In the genomic region with DNA sequence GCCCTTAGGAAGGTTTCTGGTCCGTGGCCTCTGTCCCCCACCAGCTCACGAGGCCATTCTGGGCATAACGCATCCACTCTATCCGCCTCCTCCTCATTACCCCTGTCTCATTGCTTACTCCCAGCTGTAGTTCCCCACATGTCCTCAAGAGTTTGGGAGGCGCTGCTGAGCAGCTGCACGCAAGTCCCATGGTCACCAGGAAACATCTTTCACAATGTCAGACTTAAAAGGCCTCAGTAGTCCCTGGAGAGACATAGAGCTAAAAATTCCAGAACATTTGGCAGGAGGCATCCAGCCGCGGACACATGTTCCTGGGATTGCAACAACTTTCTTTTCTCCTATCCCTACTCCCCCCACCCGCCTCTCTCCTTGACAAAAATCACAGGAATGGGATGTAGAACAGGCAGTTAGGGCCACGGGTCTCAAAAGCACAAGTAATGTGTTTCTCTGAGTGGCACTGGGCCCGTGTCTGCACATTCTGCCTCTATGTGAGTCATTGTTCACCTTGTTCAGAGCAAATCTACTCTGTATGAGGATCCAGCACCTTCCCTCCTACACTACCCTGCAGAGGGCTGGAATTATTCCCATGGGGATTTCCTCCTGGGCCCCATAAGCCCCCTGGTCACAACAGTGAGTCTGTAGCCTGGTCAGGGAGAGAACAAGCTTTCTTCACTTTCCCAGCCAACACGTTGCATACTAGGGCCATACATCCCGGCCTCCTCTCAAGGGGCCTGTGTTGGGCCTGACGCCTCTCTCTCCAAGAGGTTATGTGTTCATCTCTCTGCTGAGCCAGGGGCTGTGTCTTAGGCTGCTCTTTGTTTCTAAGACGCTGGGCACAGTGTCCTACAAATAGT, we compare ENCODE assay signal across 8 cellular contexts. TPM values are rescaled to one million over a fixed set of nuclear protein-coding genes. Genes with fewer than 3 reads are reported as not detected.
DNase-seq lines count a peak whose midpoint lies in the region; ATAC-seq and TF ChIP-seq lines count a peak whose summit lies in the region.

No MANE protein-coding gene starts in this region.

- intact Hi-C loops in lower lobe of right lung (cut with DNase I), result no loop called here

- no peaks in the 10 kb centered on the region for H3K9me2 ChIP-seq in Karpas-422 (replicated peaks; ENCODE audit: insufficient read depth, low read length)

- TF ChIP-seq CTCF in lower lobe of right lung (IDR thresholded peaks at IDR 0.05), result peak; percentile 96

- DNase-seq in ELF-1 (ENCODE audit: low read depth, low spot score) (peak; percentile 79), Karpas-422 (peak; percentile 89), dermis blood vessel endothelial cell (peak; percentile 82), lower lobe of right lung (peak; percentile 72), DMS153 treated with DMSO at 0.1 percent for 48 hours (lab: John Stamatoyannopoulos, UW; ENCODE audit: unreplicated experiment) (no peak)
- DNase-seq in activated CD4-positive, alpha-beta T cell treated with anti-CD3 and anti-CD28 coated beads for 1 hour, result peak; percentile 55
- DNase-seq in stimulated activated CD8-positive, alpha-beta memory T cell treated with anti-CD3 and anti-CD28 coated beads, Interleukin-2, amount 100 ng/mL, for 48 hours (ENCODE audit: low read depth in 2 of 2), result peak; percentile 56 to 69

- H3K9ac ChIP-seq in Karpas-422 (ENCODE audit: low read length), result no peak overlapping the region

- no peaks in the 10 kb centered on the region for H3K79me2 ChIP-seq in Karpas-422 (ENCODE audit: low read length)

- peak; percentile 84 to 87 for ATAC-seq in lower lobe of right lung
- ATAC-seq in HG03442 (IDR thresholded peaks at IDR 0.05; ENCODE audit: unreplicated experiment), result no peak

- H3K27me3 ChIP-seq in Karpas-422 (ENCODE audit: low read length) (no peaks in the 10 kb centered on the region), lower lobe of right lung (ENCODE audit: low read depth) (no peaks in the 10 kb centered on the region)

- no peaks in the 10 kb centered on the region for H3K9me3 ChIP-seq in Karpas-422 (ENCODE audit: low read length)
- no peaks in the 10 kb centered on the region for H3K9me3 ChIP-seq in lower lobe of right lung

- H3K27ac ChIP-seq in Karpas-422 (ENCODE audit: low read length) (no peak overlapping the region), lower lobe of right lung (peak overlapping the region; percentile 70)

- H3K36me3 ChIP-seq in Karpas-422 (ENCODE audit: insufficient read depth, low read length) (no peaks in the 10 kb centered on the region), lower lobe of right lung (peaks cover 21% of the 10 kb centered on the region)

- H3K4me2 ChIP-seq in Karpas-422 (ENCODE audit: low read depth, low read length, poor library complexity, severe bottlenecking), result no peak overlapping the region

- H4K20me1 ChIP-seq in Karpas-422 (ENCODE audit: insufficient read depth, low read depth, low read length), result no peaks in the 10 kb centered on the region

- H3K4me1 ChIP-seq in Karpas-422 (ENCODE audit: low read length), result no peaks in the 10 kb centered on the region
- peaks cover 79% of the 10 kb centered on the region for H3K4me1 ChIP-seq in lower lobe of right lung

- no peak overlapping the region for H3K4me3 ChIP-seq in Karpas-422 (ENCODE audit: low read length)
- H3K4me3 ChIP-seq in lower lobe of right lung, result peak overlapping the region; percentile 82

- H2AFZ ChIP-seq in Karpas-422 (ENCODE audit: low read length), result no peak overlapping the region

RNA-seq across cellular contexts. Expression of a gene that starts 8.2 kb away (rescaled TPM):
- 7.1 and 17.5 TPM in 2 replicates for total RNA-seq in Karpas-422 (2014; rRNA removed; shearing (Covaris generic); ENCODE audit: low replicate concordance)
- total RNA-seq in dermis blood vessel endothelial cell (25.1 and 49.9 TPM in 2 replicates), lower lobe of right lung (137 TPM)
